10 cellular contexts compared by ENCODE assay signal in genomic region chr3:48478631-48479555, GRCh38. TPM values are rescaled to one million over a fixed set of nuclear protein-coding genes. Genes with fewer than 3 reads are reported as not detected.
DNase-seq lines count a peak whose midpoint lies in the region; ATAC-seq and TF ChIP-seq lines count a peak whose summit lies in the region.
"Had no signal": no experiment of that assay in that cellular context is flagged by ENCODE, and none has a peak within 500 bp of the region (broad histone marks: within the 10 kb centered on the region; RNA-seq: fewer than 3 reads in every experiment).

No MANE protein-coding gene starts in this region.

- H3K27ac Mint-ChIP-seq in activated CD4-positive, alpha-beta T cell treated with anti-CD3 and anti-CD28 coated beads for 36 hours = peak overlapping the region; percentile 82
- no peak overlapping the region for H3K27ac Mint-ChIP-seq in endothelial cell (ENCODE audit: unreplicated experiment)
- H3K27ac Mint-ChIP-seq in stimulated activated naive CD8-positive, alpha-beta T cell treated with anti-CD3 and anti-CD28 coated beads, Interleukin-15, amount 100 ng/mL, for 72 hours = peak overlapping the region; percentile 51 to 85

- H3K4me3 Mint-ChIP-seq in activated CD4-positive, alpha-beta T cell treated with anti-CD3 and anti-CD28 coated beads for 36 hours = peak overlapping the region; percentile 60
- H3K4me3 Mint-ChIP-seq in endothelial cell (ENCODE audit: unreplicated experiment) = peak overlapping the region; percentile 42
- peak overlapping the region; percentile 73 to 85 for H3K4me3 Mint-ChIP-seq in stimulated activated naive CD8-positive, alpha-beta T cell treated with anti-CD3 and anti-CD28 coated beads, Interleukin-15, amount 100 ng/mL, for 72 hours

- intact Hi-C loops in activated CD4-positive, alpha-beta T cell treated with anti-CD3 and anti-CD28 coated beads for 36 hours (cut with DNase I, micrococcal nuclease) = no loop called here

- ATAC-seq in activated CD4-positive, alpha-beta T cell treated with anti-CD3 and anti-CD28 coated beads for 36 hours = peak; percentile 79
- peak; percentile 86 for ATAC-seq in stimulated activated naive CD8-positive, alpha-beta T cell treated with anti-CD3 and anti-CD28 coated beads, Interleukin-15, amount 100 ng/mL, for 72 hours
- ATAC-seq in omental fat pad (ENCODE audit: low FRiP score) (no peak), GM21367 (IDR thresholded peaks at IDR 0.05; ENCODE audit: unreplicated experiment) (no peak)

- H3K4me1 Mint-ChIP-seq in activated CD4-positive, alpha-beta T cell treated with anti-CD3 and anti-CD28 coated beads for 36 hours = peaks cover 31% of the 10 kb centered on the region
- H3K4me1 Mint-ChIP-seq in endothelial cell (ENCODE audit: unreplicated experiment) = no peaks in the 10 kb centered on the region
- H3K4me1 Mint-ChIP-seq in stimulated activated naive CD8-positive, alpha-beta T cell treated with anti-CD3 and anti-CD28 coated beads, Interleukin-15, amount 100 ng/mL, for 72 hours = peaks cover 45% of the 10 kb centered on the region

- H3K27me3 Mint-ChIP-seq in activated CD4-positive, alpha-beta T cell treated with anti-CD3 and anti-CD28 coated beads for 36 hours = no peaks in the 10 kb centered on the region
- peaks cover 4% of the 10 kb centered on the region for H3K27me3 Mint-ChIP-seq in endothelial cell (ENCODE audit: unreplicated experiment)
- no peaks in the 10 kb centered on the region for H3K27me3 Mint-ChIP-seq in stimulated activated naive CD8-positive, alpha-beta T cell treated with anti-CD3 and anti-CD28 coated beads, Interleukin-15, amount 100 ng/mL, for 72 hours

- DNase-seq in activated T-cell treated with anti-CD3 and anti-CD28 coated beads, Interleukin-2, amount 50 U/mL, for 1 hour = peak; percentile 63
- no peak for DNase-seq in activated T-cell treated with anti-CD3 and anti-CD28 coated beads for 4 hours
- DNase-seq in activated CD4-positive, alpha-beta T cell treated with anti-CD3 and anti-CD28 coated beads for 36 hours = peak; percentile 71
- DNase-seq in endothelial cell (ENCODE audit: low spot score) = no peak
- peak; percentile 54 to 66 for DNase-seq in stimulated activated naive CD8-positive, alpha-beta T cell treated with anti-CD3 and anti-CD28 coated beads, Interleukin-15, amount 100 ng/mL, for 72 hours
- DNase-seq in omental fat pad (ENCODE audit: low spot score) = no peak
- DNase-seq in NCI-H1694 treated with DMSO at 0.1 percent for 48 hours (lab: John Stamatoyannopoulos, UW) = no peak
- DNase-seq: ACHN, SHP77 treated with DMSO at 0.1 percent for 48 hours had no signal

- no peaks in the 10 kb centered on the region for H3K9me3 Mint-ChIP-seq in activated CD4-positive, alpha-beta T cell treated with anti-CD3 and anti-CD28 coated beads for 36 hours (ENCODE audit: low read depth)
- no peaks in the 10 kb centered on the region for H3K9me3 Mint-ChIP-seq in endothelial cell (ENCODE audit: unreplicated experiment)
- no peaks in the 10 kb centered on the region for H3K9me3 Mint-ChIP-seq in stimulated activated naive CD8-positive, alpha-beta T cell treated with anti-CD3 and anti-CD28 coated beads, Interleukin-15, amount 100 ng/mL, for 72 hours

- TF ChIP-seq CTCF in endothelial cell (IDR thresholded peaks at IDR 0.05; ENCODE audit: unreplicated experiment) (no peak), omental fat pad (IDR thresholded peaks at IDR 0.05) (no peak)

- CTCF ChIA-PET in activated CD4-positive, alpha-beta T cell treated with anti-CD3 and anti-CD28 coated beads for 36 hours (lab: Charles Lee) = no interaction called here

- POLR2A ChIA-PET in activated CD4-positive, alpha-beta T cell treated with anti-CD3 and anti-CD28 coated beads for 36 hours (lab: Charles Lee) = no interaction called here

- peaks cover 6% of the 10 kb centered on the region for H3K36me3 Mint-ChIP-seq in activated CD4-positive, alpha-beta T cell treated with anti-CD3 and anti-CD28 coated beads for 36 hours (ENCODE audit: low read depth)
- H3K36me3 Mint-ChIP-seq in endothelial cell (ENCODE audit: low read depth, unreplicated experiment) = peaks cover 18% of the 10 kb centered on the region

RNA-seq across cellular contexts. Expression of gene SHISA5, which starts 25.1 kb away (rescaled TPM):
- total RNA-seq in activated CD4-positive, alpha-beta T cell treated with anti-CD3 and anti-CD28 coated beads for 36 hours = 10 to 100 TPM; 52.9 to 68.8 TPM
- total RNA-seq in endothelial cell (ENCODE audit: unreplicated experiment) (283 TPM), omental fat pad (100 to 1,000 TPM in 3 of 4 donors, 10 to 100 TPM in 1; 99.5 to 120 (median 118) TPM)

RNA-seq across cellular contexts. Expression of gene ATRIP, which starts 32.4 kb away (rescaled TPM):
- total RNA-seq in activated CD4-positive, alpha-beta T cell treated with anti-CD3 and anti-CD28 coated beads for 36 hours = 10 to 100 TPM; 16.8 to 21.0 TPM
- total RNA-seq in endothelial cell (ENCODE audit: unreplicated experiment) (11.2 TPM), omental fat pad (1 to 10 TPM; 4.0 to 6.5 (median 5.5) TPM)

RNA-seq across cellular contexts. Expression of gene TMA7, which starts 38.8 kb away (rescaled TPM):
- total RNA-seq in activated CD4-positive, alpha-beta T cell treated with anti-CD3 and anti-CD28 coated beads for 36 hours = 100 to 1,000 TPM; 260 to 324 TPM
- total RNA-seq in endothelial cell (ENCODE audit: unreplicated experiment) (326 TPM), omental fat pad (100 to 1,000 TPM; 239 to 266 (median 255) TPM)

RNA-seq across cellular contexts. Expression of gene CCDC51, which starts 39.0 kb away (rescaled TPM):
- total RNA-seq in activated CD4-positive, alpha-beta T cell treated with anti-CD3 and anti-CD28 coated beads for 36 hours = 10 to 100 TPM; 17.5 to 25.0 TPM
- total RNA-seq in endothelial cell (ENCODE audit: unreplicated experiment) = 11.8 TPM
- 10 to 100 TPM; 11.6 to 15.1 (median 13.6) TPM for total RNA-seq in omental fat pad

RNA-seq across cellular contexts. Expression of gene PLXNB1, which starts 49.0 kb away (rescaled TPM):
- 1 to 10 TPM; 3.7 to 5.1 TPM for total RNA-seq in activated CD4-positive, alpha-beta T cell treated with anti-CD3 and anti-CD28 coated beads for 36 hours
- total RNA-seq in endothelial cell (ENCODE audit: unreplicated experiment) (68.7 TPM), omental fat pad (10 to 100 TPM; 66.7 to 91.3 (median 77.1) TPM)

Comparison
In these comparisons a context has a peak if more than half of its experiments do, and no peak if none do; other contexts are left out.
1. DNase-seq: peak in activated T-cell treated with anti-CD3 and anti-CD28 coated beads, Interleukin-2, amount 50 U/mL, for 1 hour (single experiment), activated CD4-positive, alpha-beta T cell treated with anti-CD3 and anti-CD28 coated beads for 36 hours (single experiment) and stimulated activated naive CD8-positive, alpha-beta T cell treated with anti-CD3 and anti-CD28 coated beads, Interleukin-15, amount 100 ng/mL, for 72 hours (2 of 2); none in activated T-cell treated with anti-CD3 and anti-CD28 coated beads for 4 hours (single experiment), endothelial cell (single experiment), omental fat pad (single experiment) and NCI-H1694 treated with DMSO at 0.1 percent for 48 hours (single experiment).
2. ATAC-seq: peak in activated CD4-positive, alpha-beta T cell treated with anti-CD3 and anti-CD28 coated beads for 36 hours (single experiment) and stimulated activated naive CD8-positive, alpha-beta T cell treated with anti-CD3 and anti-CD28 coated beads, Interleukin-15, amount 100 ng/mL, for 72 hours (single experiment); none in omental fat pad (single experiment) and GM21367 (single experiment).
3. Peak in every context shown above with its lines, with median percentiles within 50 percentile points of each other: H3K4me3 Mint-ChIP-seq.